Comparison of ENCODE assay signal across 16 cellular contexts in the genomic region with DNA sequence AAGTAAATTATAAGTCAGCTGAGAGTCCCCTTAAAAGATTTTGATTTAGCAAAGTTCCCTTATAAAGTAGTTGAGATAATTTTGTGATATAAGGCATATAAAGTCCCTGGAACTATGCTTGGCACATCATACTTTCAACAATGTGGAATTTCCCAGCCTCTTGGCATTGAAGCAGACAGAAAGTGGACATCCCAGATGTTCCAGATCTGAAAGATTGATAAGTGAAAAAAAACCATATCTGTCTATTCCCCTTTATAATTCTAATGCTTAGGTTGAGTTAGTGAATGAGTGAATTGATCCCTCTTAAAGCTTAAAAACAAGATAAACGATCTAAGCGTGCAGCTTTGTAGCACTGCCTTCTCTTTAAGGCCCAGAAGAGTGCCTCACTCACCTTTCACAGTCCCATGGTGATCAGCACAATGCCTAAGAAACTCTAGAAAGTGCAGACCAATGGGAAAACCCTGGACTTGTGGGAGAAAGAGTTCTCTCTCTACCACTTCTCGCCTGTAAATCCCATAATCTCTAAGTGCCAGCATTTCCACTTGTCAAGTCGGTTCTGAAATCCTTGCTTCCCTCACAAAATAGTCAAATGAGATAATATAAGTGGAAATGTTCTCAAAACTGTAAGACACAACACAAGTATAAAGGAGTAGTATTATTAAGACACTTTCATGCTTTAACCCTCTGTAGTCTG. TPM values are rescaled to one million over a fixed set of nuclear protein-coding genes. Genes with fewer than 3 reads are reported as not detected.
DNase-seq lines count a peak whose midpoint lies in the region; ATAC-seq and TF ChIP-seq lines count a peak whose summit lies in the region.
"Had no signal": no experiment of that assay in that cellular context is flagged by ENCODE, and none has a peak within 500 bp of the region (broad histone marks: within the 10 kb centered on the region; RNA-seq: fewer than 3 reads in every experiment).

No MANE protein-coding gene starts in this region.

- WGBS in right cardiac atrium = 50% methylated on average over 4 of the region's 4 CpGs

- DNase-seq in left ventricle myocardium inferior (no peak), right cardiac atrium (no peak), iris pigment epithelial cell (ENCODE audit: low read depth) (peak; percentile 19), pons (ENCODE audit: low spot score) (peak; percentile 36), foreskin melanocyte (no peak), kidney glomerular epithelial cell (lab: John Stamatoyannopoulos, UW) (no peak), omental fat pad (ENCODE audit: low spot score) (no peak)
- DNase-seq: activated CD4-positive, alpha-beta T cell treated with anti-CD3 and anti-CD28 coated beads, Interleukin-2, amount 10 ng/mL, durations not matched to agents 24 days and 14 days; activated effector memory CD4-positive, alpha-beta T cell treated with Interleukin-2 at 50 U/mL for 16 hours; NCI-H1436; NCI-H2171; NCI-H774 had no signal

- H3K36me3 ChIP-seq in left ventricle myocardium inferior = no peaks in the 10 kb centered on the region
- H3K36me3 ChIP-seq: adrenal gland had no signal

- H3K9me3 ChIP-seq in left ventricle myocardium inferior (replicated peaks) (peaks cover 10% of the 10 kb centered on the region), right cardiac atrium (ENCODE audit: control insufficient read depth, low read length) (no peaks in the 10 kb centered on the region)
- H3K9me3 ChIP-seq: A549, adrenal gland had no signal

- peak overlapping the region; percentile 5 for H3K27ac ChIP-seq in left ventricle myocardium inferior (replicated peaks)
- H3K27ac ChIP-seq in right cardiac atrium (ENCODE audit: low read length) = no peak overlapping the region
- H3K27ac ChIP-seq: A549, adrenal gland, parathyroid adenoma had no signal

- intact Hi-C loops in left ventricle myocardium inferior (cut with micrococcal nuclease) (no loop called here), right cardiac atrium (cut with DNase I) (no loop called here)

- no peak overlapping the region for H3K4me3 ChIP-seq in left ventricle myocardium inferior
- H3K4me3 ChIP-seq in right cardiac atrium (ENCODE audit: low read length) = no peak overlapping the region
- H3K4me3 ChIP-seq: A549, adrenal gland had no signal

- H3K27me3 ChIP-seq in left ventricle myocardium inferior (ENCODE audit: low read depth) (no peaks in the 10 kb centered on the region), right cardiac atrium (ENCODE audit: control insufficient read depth, insufficient read depth) (no peaks in the 10 kb centered on the region)
- H3K27me3 ChIP-seq: adrenal gland had no signal

- peaks cover 3% of the 10 kb centered on the region for H3K4me1 ChIP-seq in left ventricle myocardium inferior
- no peaks in the 10 kb centered on the region for H3K4me1 ChIP-seq in right cardiac atrium (ENCODE audit: control insufficient read depth, insufficient read depth, low read length)
- H3K4me1 ChIP-seq: A549, adrenal gland, parathyroid adenoma had no signal

- TF ChIP-seq CTCF in left ventricle myocardium inferior (IDR thresholded peaks at IDR 0.05; ENCODE audit: borderline replicate concordance) = no peak
- TF ChIP-seq CTCF in omental fat pad (IDR thresholded peaks at IDR 0.05) = no peak

- no peak for ATAC-seq in right cardiac atrium
- no peak for ATAC-seq in HG03159 (IDR thresholded peaks at IDR 0.05; ENCODE audit: unreplicated experiment)
- ATAC-seq in omental fat pad (ENCODE audit: low FRiP score) = no peak
- ATAC-seq: A549 had no signal

RNA-seq across cellular contexts. Expression of gene FIBIN, which starts 17.8 kb away (rescaled TPM):
- total RNA-seq in left ventricle myocardium inferior (10.5 TPM), right cardiac atrium (10 to 100 TPM in 2 of 4 donors, 1 to 10 TPM in 2; 7.3 to 19.8 (median 10.4) TPM), omental fat pad (10 to 100 TPM in 3 of 4 donors, 1 to 10 TPM in 1; 8.9 to 31.8 (median 24.8) TPM)
- 15.2 TPM for polyA plus RNA-seq in right cardiac atrium
- total RNA-seq: activated CD4-positive, alpha-beta T cell treated with anti-CD3 and anti-CD28 coated beads, Interleukin-2, amount 10 ng/mL, durations not matched to agents 24 days and 14 days had no signal

RNA-seq across cellular contexts. Expression of gene BBOX1, which starts 28.9 kb away (rescaled TPM):
- total RNA-seq in left ventricle myocardium inferior (not detected), right cardiac atrium (not detected), omental fat pad (not detected)
- 0.16 TPM for polyA plus RNA-seq in right cardiac atrium
- total RNA-seq: activated CD4-positive, alpha-beta T cell treated with anti-CD3 and anti-CD28 coated beads, Interleukin-2, amount 10 ng/mL, durations not matched to agents 24 days and 14 days had no signal
- polyA plus RNA-seq: A549, adrenal gland had no signal

Comparison
In these comparisons a context has a peak if more than half of its experiments do, and no peak if none do; other contexts are left out.
1. DNase-seq: peak in iris pigment epithelial cell (single experiment) and pons (single experiment); none in left ventricle myocardium inferior (single experiment), right cardiac atrium (0 of 3), foreskin melanocyte (single experiment), kidney glomerular epithelial cell (single experiment) and omental fat pad (single experiment).